In genomic region chr22:31579835-31580242, GRCh38 we compare ENCODE assay signal across 1 cellular context.
A peak's percentile ranks its signal among the peaks of the same experiment; 100 is the strongest.
TF ChIP-seq lines count a peak whose summit lies in the region.

No MANE protein-coding gene starts in this region.

TF ChIP-seq in HepG2, 621 proteins besides CTCF, POLR2A, EP300 and RAD21 (continued from another document and continues in another):
- TF ChIP-seq ZNF609 (CRISPR knock-in tag; IDR thresholded peaks at IDR 0.05; ENCODE audit: borderline replicate concordance) (peak; percentile 94), RFXANK (CRISPR knock-in tag; IDR thresholded peaks at IDR 0.05) (0 out of 2 replicates have a peak, but pooled peaks have one; percentile 35), SP2 (CRISPR knock-in tag; IDR thresholded peaks at IDR 0.05) (no peak), ZNF562 (CRISPR knock-in tag; IDR thresholded peaks at IDR 0.05; ENCODE audit: borderline replicate concordance) (no peak), ZNF558 (CRISPR knock-in tag; IDR thresholded peaks at IDR 0.05; ENCODE audit: borderline replicate concordance) (no peak), ISL2 (CRISPR knock-in tag; IDR thresholded peaks at IDR 0.05) (peak; percentile 94), MYC (CRISPR knock-in tag; IDR thresholded peaks at IDR 0.05; ENCODE audit: borderline replicate concordance) (peak; percentile 30; the same call in 1 of the 2 replicates), ZNF557 (CRISPR knock-in tag; IDR thresholded peaks at IDR 0.05) (no peak), REPIN1 (CRISPR knock-in tag; IDR thresholded peaks at IDR 0.05; ENCODE audit: borderline replicate concordance, low read depth) (no peak), ZNF543 (CRISPR knock-in tag; IDR thresholded peaks at IDR 0.05) (peak; percentile 68; the same call in 1 of the 2 replicates), CREB1 (IDR thresholded peaks at IDR 0.05) (no peak), CREB1 (CRISPR knock-in tag; IDR thresholded peaks at IDR 0.05) (peak; percentile 38; the same call in 1 of the 2 replicates), ZNF747 (CRISPR knock-in tag; IDR thresholded peaks at IDR 0.05; ENCODE audit: borderline replicate concordance) (0 out of 2 replicates have a peak, but pooled peaks have one; percentile 49), ZNF614 (CRISPR knock-in tag; IDR thresholded peaks at IDR 0.05; ENCODE audit: borderline replicate concordance) (0 out of 2 replicates have a peak, but pooled peaks have one; percentile 39), TCF12 (IDR thresholded peaks at IDR 0.05) (no peak), TCF12 (CRISPR knock-in tag; IDR thresholded peaks at IDR 0.05) (0 out of 2 replicates have a peak, but pooled peaks have one; percentile 31), GZF1 (CRISPR knock-in tag; IDR thresholded peaks at IDR 0.05) (no peak), ZNF354B (CRISPR knock-in tag; IDR thresholded peaks at IDR 0.05) (no peak), CAMTA2 (CRISPR knock-in tag; IDR thresholded peaks at IDR 0.05; ENCODE audit: borderline replicate concordance) (no peak), YY1 (IDR thresholded peaks at IDR 0.05; ENCODE audit: insufficient read depth, insufficient replicate concordance, low read depth, low read length) (no peak), ZNF136 (CRISPR knock-in tag; IDR thresholded peaks at IDR 0.05; ENCODE audit: low read depth) (no peak), RARG (CRISPR knock-in tag; IDR thresholded peaks at IDR 0.05; ENCODE audit: low read depth) (no peak), RELA (CRISPR knock-in tag; IDR thresholded peaks at IDR 0.05) (no peak), ATF1 (CRISPR knock-in tag; IDR thresholded peaks at IDR 0.05) (0 out of 2 replicates have a peak, but pooled peaks have one; percentile 35), NCOA2 (CRISPR knock-in tag; IDR thresholded peaks at IDR 0.05) (peak; percentile 90), NR2F6 (IDR thresholded peaks at IDR 0.05) (peak; percentile 90), NR2F6 (CRISPR knock-in tag; IDR thresholded peaks at IDR 0.05) (peak; percentile 91), YEATS2 (CRISPR knock-in tag; IDR thresholded peaks at IDR 0.05; ENCODE audit: borderline replicate concordance) (0 out of 2 replicates have a peak, but pooled peaks have one; percentile 34), SMARCE1 (IDR thresholded peaks at IDR 0.05; ENCODE audit: borderline replicate concordance) (no peak), HNRNPH1 (optimal IDR thresholded peaks at IDR 0.05; ENCODE audit: low read depth, low read length) (no peak), POLR2G (IDR thresholded peaks at IDR 0.05; ENCODE audit: low read depth, low read length) (peak; percentile 69), TFE3 (CRISPR knock-in tag; IDR thresholded peaks at IDR 0.05) (peak; percentile 99), HDAC2 (CRISPR knock-in tag; IDR thresholded peaks at IDR 0.05) (peak; percentile 92), KLF11 (CRISPR knock-in tag; IDR thresholded peaks at IDR 0.05) (0 out of 2 replicates have a peak, but pooled peaks have one; percentile 44), ZNF17 (CRISPR knock-in tag; IDR thresholded peaks at IDR 0.05) (no peak), IRF2 (CRISPR knock-in tag; IDR thresholded peaks at IDR 0.05) (peak; percentile 64; the same call in 1 of the 2 replicates), ZNF580 (CRISPR knock-in tag; IDR thresholded peaks at IDR 0.05; ENCODE audit: borderline replicate concordance, low read depth) (peak; percentile 73; the same call in 1 of the 2 replicates), ZBTB7B (CRISPR knock-in tag; IDR thresholded peaks at IDR 0.05) (peak; percentile 88), ELF4 (CRISPR knock-in tag; IDR thresholded peaks at IDR 0.05; ENCODE audit: borderline replicate concordance) (0 out of 2 replicates have a peak, but pooled peaks have one; percentile 28), THAP11 (CRISPR knock-in tag; IDR thresholded peaks at IDR 0.05) (peak; percentile 62), ELF3 (CRISPR knock-in tag; IDR thresholded peaks at IDR 0.05) (peak; percentile 97), MED13 (CRISPR knock-in tag; IDR thresholded peaks at IDR 0.05) (no peak; the same call in 1 of the 2 replicates), PAF1 (CRISPR knock-in tag; IDR thresholded peaks at IDR 0.05) (no peak), ZNF503 (CRISPR knock-in tag; IDR thresholded peaks at IDR 0.05) (peak; percentile 87), ZNF292 (CRISPR knock-in tag; IDR thresholded peaks at IDR 0.05; ENCODE audit: borderline replicate concordance, low read depth) (peak; percentile 93)
- TF ChIP-seq, protein P1, sequence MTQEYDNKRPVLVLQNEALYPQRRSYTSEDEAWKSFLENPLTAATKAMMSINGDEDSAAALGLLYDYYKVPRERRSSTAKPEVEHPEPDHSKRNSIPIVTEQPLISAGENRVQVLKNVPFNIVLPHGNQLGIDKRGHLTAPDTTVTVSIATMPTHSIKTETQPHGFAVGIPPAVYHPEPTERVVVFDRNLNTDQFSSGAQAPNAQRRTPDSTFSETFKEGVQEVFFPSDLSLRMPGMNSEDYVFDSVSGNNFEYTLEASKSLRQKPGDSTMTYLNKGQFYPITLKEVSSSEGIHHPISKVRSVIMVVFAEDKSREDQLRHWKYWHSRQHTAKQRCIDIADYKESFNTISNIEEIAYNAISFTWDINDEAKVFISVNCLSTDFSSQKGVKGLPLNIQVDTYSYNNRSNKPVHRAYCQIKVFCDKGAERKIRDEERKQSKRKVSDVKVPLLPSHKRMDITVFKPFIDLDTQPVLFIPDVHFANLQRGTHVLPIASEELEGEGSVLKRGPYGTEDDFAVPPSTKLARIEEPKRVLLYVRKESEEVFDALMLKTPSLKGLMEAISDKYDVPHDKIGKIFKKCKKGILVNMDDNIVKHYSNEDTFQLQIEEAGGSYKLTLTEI (CRISPR knock-in tag; conservative IDR thresholded peaks at IDR 0.05) = no peak
- TF ChIP-seq, protein P2, sequence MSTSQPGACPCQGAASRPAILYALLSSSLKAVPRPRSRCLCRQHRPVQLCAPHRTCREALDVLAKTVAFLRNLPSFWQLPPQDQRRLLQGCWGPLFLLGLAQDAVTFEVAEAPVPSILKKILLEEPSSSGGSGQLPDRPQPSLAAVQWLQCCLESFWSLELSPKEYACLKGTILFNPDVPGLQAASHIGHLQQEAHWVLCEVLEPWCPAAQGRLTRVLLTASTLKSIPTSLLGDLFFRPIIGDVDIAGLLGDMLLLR (CRISPR knock-in tag; IDR thresholded peaks at IDR 0.05) = no peak
- TF ChIP-seq, protein P3, sequence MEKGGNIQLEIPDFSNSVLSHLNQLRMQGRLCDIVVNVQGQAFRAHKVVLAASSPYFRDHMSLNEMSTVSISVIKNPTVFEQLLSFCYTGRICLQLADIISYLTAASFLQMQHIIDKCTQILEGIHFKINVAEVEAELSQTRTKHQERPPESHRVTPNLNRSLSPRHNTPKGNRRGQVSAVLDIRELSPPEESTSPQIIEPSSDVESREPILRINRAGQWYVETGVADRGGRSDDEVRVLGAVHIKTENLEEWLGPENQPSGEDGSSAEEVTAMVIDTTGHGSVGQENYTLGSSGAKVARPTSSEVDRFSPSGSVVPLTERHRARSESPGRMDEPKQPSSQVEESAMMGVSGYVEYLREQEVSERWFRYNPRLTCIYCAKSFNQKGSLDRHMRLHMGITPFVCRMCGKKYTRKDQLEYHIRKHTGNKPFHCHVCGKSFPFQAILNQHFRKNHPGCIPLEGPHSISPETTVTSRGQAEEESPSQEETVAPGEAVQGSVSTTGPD (CRISPR knock-in tag; IDR thresholded peaks at IDR 0.05) = no peak
- TF ChIP-seq, protein P4, sequence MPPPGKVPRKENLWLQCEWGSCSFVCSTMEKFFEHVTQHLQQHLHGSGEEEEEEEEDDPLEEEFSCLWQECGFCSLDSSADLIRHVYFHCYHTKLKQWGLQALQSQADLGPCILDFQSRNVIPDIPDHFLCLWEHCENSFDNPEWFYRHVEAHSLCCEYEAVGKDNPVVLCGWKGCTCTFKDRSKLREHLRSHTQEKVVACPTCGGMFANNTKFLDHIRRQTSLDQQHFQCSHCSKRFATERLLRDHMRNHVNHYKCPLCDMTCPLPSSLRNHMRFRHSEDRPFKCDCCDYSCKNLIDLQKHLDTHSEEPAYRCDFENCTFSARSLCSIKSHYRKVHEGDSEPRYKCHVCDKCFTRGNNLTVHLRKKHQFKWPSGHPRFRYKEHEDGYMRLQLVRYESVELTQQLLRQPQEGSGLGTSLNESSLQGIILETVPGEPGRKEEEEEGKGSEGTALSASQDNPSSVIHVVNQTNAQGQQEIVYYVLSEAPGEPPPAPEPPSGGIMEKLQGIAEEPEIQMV (CRISPR knock-in tag; IDR thresholded peaks at IDR 0.05; ENCODE audit: low read depth) = peak; percentile 61; the same call in 1 of the 2 replicates
- TF ChIP-seq, protein P5, sequence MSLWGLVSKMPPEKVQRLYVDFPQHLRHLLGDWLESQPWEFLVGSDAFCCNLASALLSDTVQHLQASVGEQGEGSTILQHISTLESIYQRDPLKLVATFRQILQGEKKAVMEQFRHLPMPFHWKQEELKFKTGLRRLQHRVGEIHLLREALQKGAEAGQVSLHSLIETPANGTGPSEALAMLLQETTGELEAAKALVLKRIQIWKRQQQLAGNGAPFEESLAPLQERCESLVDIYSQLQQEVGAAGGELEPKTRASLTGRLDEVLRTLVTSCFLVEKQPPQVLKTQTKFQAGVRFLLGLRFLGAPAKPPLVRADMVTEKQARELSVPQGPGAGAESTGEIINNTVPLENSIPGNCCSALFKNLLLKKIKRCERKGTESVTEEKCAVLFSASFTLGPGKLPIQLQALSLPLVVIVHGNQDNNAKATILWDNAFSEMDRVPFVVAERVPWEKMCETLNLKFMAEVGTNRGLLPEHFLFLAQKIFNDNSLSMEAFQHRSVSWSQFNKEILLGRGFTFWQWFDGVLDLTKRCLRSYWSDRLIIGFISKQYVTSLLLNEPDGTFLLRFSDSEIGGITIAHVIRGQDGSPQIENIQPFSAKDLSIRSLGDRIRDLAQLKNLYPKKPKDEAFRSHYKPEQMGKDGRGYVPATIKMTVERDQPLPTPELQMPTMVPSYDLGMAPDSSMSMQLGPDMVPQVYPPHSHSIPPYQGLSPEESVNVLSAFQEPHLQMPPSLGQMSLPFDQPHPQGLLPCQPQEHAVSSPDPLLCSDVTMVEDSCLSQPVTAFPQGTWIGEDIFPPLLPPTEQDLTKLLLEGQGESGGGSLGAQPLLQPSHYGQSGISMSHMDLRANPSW (CRISPR knock-in tag; IDR thresholded peaks at IDR 0.05; ENCODE audit: borderline replicate concordance) = no peak
